In genomic region chr22:41216984-41217383, GRCh38 we compare ENCODE assay signal across 9 cellular contexts. TPM values are rescaled to one million over a fixed set of nuclear protein-coding genes. Genes with fewer than 3 reads are reported as not detected.
DNase-seq lines count a peak whose midpoint lies in the region; ATAC-seq and TF ChIP-seq lines count a peak whose summit lies in the region.
"Had no signal": no experiment of that assay in that cellular context is flagged by ENCODE, and none has a peak within 500 bp of the region (broad histone marks: within the 10 kb centered on the region; RNA-seq: fewer than 3 reads in every experiment).

No MANE protein-coding gene starts in this region.

- H3K36me3 ChIP-seq in WERI-Rb-1, result peaks cover 65% of the 10 kb centered on the region
- peaks cover 27% of the 10 kb centered on the region for H3K36me3 ChIP-seq in skeletal muscle satellite cell (ENCODE audit: insufficient read depth, low read length)

- H3K27ac ChIP-seq in WERI-Rb-1 (peak overlapping the region; percentile 40; the same call in 1 of the 2 replicates), foreskin keratinocyte (no peak overlapping the region)
- H3K27ac ChIP-seq: VCaP had no signal

- peak overlapping the region; percentile 30; the same call in 1 of the 2 replicates for H3K4me3 ChIP-seq in Jurkat, Clone E6-1 (ENCODE audit: low read length)
- H3K4me3 ChIP-seq in WERI-Rb-1 (ENCODE audit: low read depth, low read length), result no peak overlapping the region
- peak overlapping the region; percentile 35 for H3K4me3 ChIP-seq in skeletal muscle satellite cell (ENCODE audit: low read length)

- peak overlapping the region; percentile 65 for H3K9ac ChIP-seq in skeletal muscle satellite cell (ENCODE audit: low read depth, low read length)

- H3K27me3 ChIP-seq in WERI-Rb-1 (ENCODE audit: insufficient read depth, low read depth, severe bottlenecking), result no peaks in the 10 kb centered on the region
- H3K27me3 ChIP-seq in foreskin keratinocyte, result no peaks in the 10 kb centered on the region
- H3K27me3 ChIP-seq in skeletal muscle satellite cell (ENCODE audit: control insufficient read depth, insufficient read depth, low read length), result no peaks in the 10 kb centered on the region

- ATAC-seq in foreskin keratinocyte, result peak; percentile 8
- no peak for ATAC-seq in SK-N-SH treated with all-trans-retinoic acid at 6 μM for 48 hours
- ATAC-seq in HG03045 (IDR thresholded peaks at IDR 0.05; ENCODE audit: unreplicated experiment), result no peak

- no peak for TF ChIP-seq CTCF in WERI-Rb-1 (IDR thresholded peaks at IDR 0.05; ENCODE audit: low read depth, low read length)
- no peak for TF ChIP-seq CTCF in foreskin keratinocyte (conservative IDR thresholded peaks at IDR 0.05)

- peak overlapping the region; percentile 74 for H3K4me2 ChIP-seq in skeletal muscle satellite cell (ENCODE audit: low read length)

- peaks cover 4% of the 10 kb centered on the region for H3K4me1 ChIP-seq in foreskin keratinocyte
- peaks cover 16% of the 10 kb centered on the region for H3K4me1 ChIP-seq in skeletal muscle satellite cell (ENCODE audit: control insufficient read depth, insufficient read depth, low read length)

- H3K9me3 ChIP-seq in WERI-Rb-1 (ENCODE audit: severe bottlenecking) (peaks cover 15% of the 10 kb centered on the region), skeletal muscle satellite cell (replicated peaks; ENCODE audit: low read length) (no peaks in the 10 kb centered on the region)

- DNase-seq in Jurkat, Clone E6-1 (ENCODE audit: low read depth, low spot score), result no peak
- DNase-seq in WERI-Rb-1 (no peak), foreskin keratinocyte (no peak)
- no peak for DNase-seq in stimulated activated naive CD4-positive, alpha-beta T cell treated with Interleukin-2 at 50 U/mL for 16 hours (lab: John Stamatoyannopoulos, UW)
- DNase-seq in activated CD8-positive, alpha-beta memory T cell treated with anti-CD3 and anti-CD28 coated beads for 24 hours, result no peak

TF ChIP-seq in SK-N-SH treated with all-trans-retinoic acid at 6 μM for 48 hours, 23 proteins besides CTCF, POLR2A, EP300 and RAD21:
- no peak for TF ChIP-seq ZNF565 (CRISPR knock-in tag; conservative IDR thresholded peaks at IDR 0.05; ENCODE audit: low read depth)
- no peak for TF ChIP-seq ZFP3 (CRISPR knock-in tag; IDR thresholded peaks at IDR 0.05)

RNA-seq across cellular contexts. Expression of gene L3MBTL2, which starts 11.9 kb away (rescaled TPM):
- polyA plus RNA-seq in Jurkat, Clone E6-1 (2012; ENCODE audit: insufficient read depth, insufficient read length), result 29.8 TPM
- 20.6 and 21.2 TPM in 2 replicates for total RNA-seq in foreskin keratinocyte
- 14.1 and 15.1 TPM in 2 replicates for polyA plus RNA-seq in foreskin keratinocyte
- 18.3 and 26.0 TPM in 2 replicates for total RNA-seq in skeletal muscle satellite cell (2012; rRNA removed)

RNA-seq across cellular contexts. Expression of gene CHADL, which starts 23.7 kb away (rescaled TPM):
- polyA plus RNA-seq in Jurkat, Clone E6-1 (2012; ENCODE audit: insufficient read depth, insufficient read length), result not detected
- total RNA-seq in foreskin keratinocyte, result 0.82 and 0.99 TPM in 2 replicates
- polyA plus RNA-seq in foreskin keratinocyte, result 0.96 and 1.1 TPM in 2 replicates
- 0.25 and 0.66 TPM in 2 replicates for total RNA-seq in skeletal muscle satellite cell (2012; rRNA removed)
